Comparison of ENCODE assay signal across 9 cellular contexts in genomic region chr5:131252824-131253171, GRCh38. TPM values are rescaled to one million over a fixed set of nuclear protein-coding genes. Genes with fewer than 3 reads are reported as not detected.
DNase-seq lines count a peak whose midpoint lies in the region; ATAC-seq and TF ChIP-seq lines count a peak whose summit lies in the region.
"Had no signal": no experiment of that assay in that cellular context is flagged by ENCODE, and none has a peak within 500 bp of the region (broad histone marks: within the 10 kb centered on the region; RNA-seq: fewer than 3 reads in every experiment).

No MANE protein-coding gene starts in this region.

- H3K36me3 ChIP-seq in SU-DHL-6 (ENCODE audit: low read length) (no peaks in the 10 kb centered on the region; the same call in 1 of the 2 replicates), sigmoid colon (no peaks in the 10 kb centered on the region)

- peak overlapping the region; percentile 52 for H2AFZ ChIP-seq in SU-DHL-6 (ENCODE audit: low read depth, low read length, severe bottlenecking)

- no peak for TF ChIP-seq EP300 in sigmoid colon (IDR thresholded peaks at IDR 0.05)

- POLR2A ChIA-PET in activated naive CD8-positive, alpha-beta T cell treated with anti-CD3 and anti-CD28 coated beads, Interleukin-2, amount 10 ng/mL, durations not matched to agents 7 days and 5 days (lab: Charles Lee), result interaction anchor here (0.6 to 5.2 kb wide), 15 partner anchors 9 to 161 kb away, joined by 3 to 113 read pairs (median 7); partner anchors contain the start of genes CDC42SE2 and HINT1

- H3K27ac ChIP-seq in SU-DHL-6 (ENCODE audit: low read depth, low read length) (peak overlapping the region; percentile 87), sigmoid colon (peak overlapping the region in 2 of 4 donors; percentile 1 to 11)
- H3K27ac ChIP-seq: KMS-11 had no signal

- peak; percentile 65 for ATAC-seq in HG02970 (IDR thresholded peaks at IDR 0.05; ENCODE audit: low FRiP score, unreplicated experiment)
- ATAC-seq in activated naive CD8-positive, alpha-beta T cell treated with anti-CD3 and anti-CD28 coated beads, Interleukin-2, amount 10 ng/mL, durations not matched to agents 7 days and 5 days (ENCODE audit: low read depth), result peak; percentile 80

- peaks cover 39% of the 10 kb centered on the region for H3K79me2 ChIP-seq in SU-DHL-6 (ENCODE audit: insufficient read depth, low read length)

- H3K9me2 ChIP-seq in SU-DHL-6 (replicated peaks; ENCODE audit: insufficient read depth, low read length), result no peaks in the 10 kb centered on the region

- H4K20me1 ChIP-seq in SU-DHL-6 (ENCODE audit: low read depth, low read length), result no peaks in the 10 kb centered on the region

- H3K4me2 ChIP-seq in SU-DHL-6 (ENCODE audit: low read depth, low read length, poor library complexity, severe bottlenecking), result peak overlapping the region; percentile 80
- H3K4me2 ChIP-seq: KMS-11 had no signal

- WGBS in sigmoid colon, 2 donors, result 42 to 71% methylated on average over 6 of the region's 6 CpGs

- peak overlapping the region; percentile 98 for H3K4me3 Mint-ChIP-seq in activated naive CD8-positive, alpha-beta T cell treated with anti-CD3 and anti-CD28 coated beads, Interleukin-2, amount 10 ng/mL, durations not matched to agents 7 days and 5 days

- H3K4me3 ChIP-seq in SU-DHL-6 (ENCODE audit: insufficient read depth, low read length, poor library complexity, severe bottlenecking) (peak overlapping the region; percentile 56), sigmoid colon (no peak overlapping the region)

- peak; percentile 70 for DNase-seq in activated naive CD8-positive, alpha-beta T cell treated with anti-CD3 and anti-CD28 coated beads, Interleukin-2, amount 10 ng/mL, durations not matched to agents 7 days and 5 days
- DNase-seq in sigmoid colon (peak; percentile 70), amniotic stem cell (lab: John Stamatoyannopoulos, UW) (no peak), SW480 (ENCODE audit: low spot score) (no peak), NCI-H524 (lab: John Stamatoyannopoulos, UW) (no peak)

- no peaks in the 10 kb centered on the region for H3K4me1 ChIP-seq in sigmoid colon

- H3K4me1 Mint-ChIP-seq in activated naive CD8-positive, alpha-beta T cell treated with anti-CD3 and anti-CD28 coated beads, Interleukin-2, amount 10 ng/mL, durations not matched to agents 7 days and 5 days, result peaks cover 61% of the 10 kb centered on the region

- no peaks in the 10 kb centered on the region for H3K27me3 Mint-ChIP-seq in activated naive CD8-positive, alpha-beta T cell treated with anti-CD3 and anti-CD28 coated beads, Interleukin-2, amount 10 ng/mL, durations not matched to agents 7 days and 5 days

- H3K9ac ChIP-seq in SU-DHL-6 (ENCODE audit: low read length), result peak overlapping the region; percentile 66
- H3K9ac ChIP-seq: KMS-11 had no signal

- TF ChIP-seq CTCF in SU-DHL-6 (IDR thresholded peaks at IDR 0.05; ENCODE audit: insufficient read depth, low read length, poor library complexity, severe bottlenecking) (no peak), sigmoid colon (IDR thresholded peaks at IDR 0.05) (no peak)

- H3F3A ChIP-seq in SU-DHL-6 (ENCODE audit: insufficient read depth), result peaks cover 47% of the 10 kb centered on the region

- intact Hi-C loops in sigmoid colon (cut with DNase I), result no loop called here

- H3K9me3 ChIP-seq in SU-DHL-6 (ENCODE audit: insufficient read depth, low read length), result no peaks in the 10 kb centered on the region
- no peaks in the 10 kb centered on the region for H3K9me3 ChIP-seq in sigmoid colon

- peak overlapping the region; percentile 98 for H3K27ac Mint-ChIP-seq in activated naive CD8-positive, alpha-beta T cell treated with anti-CD3 and anti-CD28 coated beads, Interleukin-2, amount 10 ng/mL, durations not matched to agents 7 days and 5 days

- H3K27me3 ChIP-seq in SU-DHL-6 (ENCODE audit: low read length), result no peaks in the 10 kb centered on the region
- no peaks in the 10 kb centered on the region for H3K27me3 ChIP-seq in sigmoid colon

- H3K36me3 Mint-ChIP-seq in activated naive CD8-positive, alpha-beta T cell treated with anti-CD3 and anti-CD28 coated beads, Interleukin-2, amount 10 ng/mL, durations not matched to agents 7 days and 5 days, result peaks cover 5% of the 10 kb centered on the region

- H3K9me3 Mint-ChIP-seq in activated naive CD8-positive, alpha-beta T cell treated with anti-CD3 and anti-CD28 coated beads, Interleukin-2, amount 10 ng/mL, durations not matched to agents 7 days and 5 days, result no peaks in the 10 kb centered on the region

- TF ChIP-seq POLR2A in GM18526 (IDR thresholded peaks at IDR 0.05; ENCODE audit: extremely low read depth, insufficient read length), result peak; percentile 64
- TF ChIP-seq POLR2A in sigmoid colon (IDR thresholded peaks at IDR 0.05), result no peak

RNA-seq across cellular contexts. Expression of gene CDC42SE2, which starts 11.1 kb away (rescaled TPM):
- total RNA-seq in activated naive CD8-positive, alpha-beta T cell treated with anti-CD3 and anti-CD28 coated beads, Interleukin-2, amount 10 ng/mL, durations not matched to agents 7 days and 5 days, result 100 to 1,000 TPM; 193 to 199 TPM
- total RNA-seq in sigmoid colon, result 10 to 100 TPM; 24.1 to 33.2 (median 28.6) TPM
- polyA plus RNA-seq in sigmoid colon, result 100 to 1,000 TPM in 1 of 3 donors, 10 to 100 TPM in 2; 67.1 to 109 (median 74.5) TPM

Comparison
In these comparisons a context has a peak if more than half of its experiments do, and no peak if none do; other contexts are left out.
1. DNase-seq: peak in activated naive CD8-positive, alpha-beta T cell treated with anti-CD3 and anti-CD28 coated beads, Interleukin-2, amount 10 ng/mL, durations not matched to agents 7 days and 5 days (single experiment) and sigmoid colon (single experiment); none in amniotic stem cell (single experiment), SW480 (single experiment) and NCI-H524 (0 of 2).
2. RNA of gene CDC42SE2, which starts 11.1 kb away (total RNA-seq): 193 to 199 TPM in activated naive CD8-positive, alpha-beta T cell treated with anti-CD3 and anti-CD28 coated beads, Interleukin-2, amount 10 ng/mL, durations not matched to agents 7 days and 5 days; 24.1 to 33.2 TPM in sigmoid colon; every median in the first group is over 4 times any median in the second.